Comparison of ENCODE assay signal across 10 cellular contexts in genomic region chr2:176134978-176135575, GRCh38. TPM values are rescaled to one million over a fixed set of nuclear protein-coding genes. Genes with fewer than 3 reads are reported as not detected.
DNase-seq lines count a peak whose midpoint lies in the region; ATAC-seq and TF ChIP-seq lines count a peak whose summit lies in the region.
"Had no signal": no experiment of that assay in that cellular context is flagged by ENCODE, and none has a peak within 500 bp of the region (broad histone marks: within the 10 kb centered on the region; RNA-seq: fewer than 3 reads in every experiment).

No MANE protein-coding gene starts in this region.

- no peak for ATAC-seq in HG02973 (IDR thresholded peaks at IDR 0.05; ENCODE audit: unreplicated experiment)

- H3K27ac ChIP-seq in uterus, result peak overlapping the region; percentile 98 to 99

- H3K4me3 ChIP-seq in iPS-15b (ENCODE audit: low read depth, low read length) (peak overlapping the region; percentile 1), uterus (peak overlapping the region; percentile 72 to 85)

- in situ Hi-C loops in SK-MEL-5 (cut with HindIII; ENCODE audit: low pct_unique_long_range_greater_than_20kb, low sequenced_read_pairs), result no loop called here

- no peak overlapping the region for H3K27ac Mint-ChIP-seq in activated naive CD8-positive, alpha-beta T cell
- no peak overlapping the region for H3K27ac Mint-ChIP-seq in activated naive CD8-positive, alpha-beta T cell treated with anti-CD3 and anti-CD28 coated beads for 36 hours
- H3K27ac Mint-ChIP-seq: immature natural killer cell had no signal

- intact Hi-C loops in uterus (cut with DNase I; ENCODE audit: low total_unique reads), result no loop called here

- H3K9me3 ChIP-seq in iPS-15b (ENCODE audit: control insufficient read depth, insufficient read depth, low read length) (no peaks in the 10 kb centered on the region), uterus (no peaks in the 10 kb centered on the region)

- TF ChIP-seq POLR2A in uterus (IDR thresholded peaks at IDR 0.05), result no peak

- H3K36me3 Mint-ChIP-seq in activated naive CD8-positive, alpha-beta T cell, result peaks cover 5% of the 10 kb centered on the region
- H3K36me3 Mint-ChIP-seq in activated naive CD8-positive, alpha-beta T cell treated with anti-CD3 and anti-CD28 coated beads for 36 hours, result peaks cover 9% of the 10 kb centered on the region

- H3K9me3 Mint-ChIP-seq in activated naive CD8-positive, alpha-beta T cell (ENCODE audit: low read depth), result no peaks in the 10 kb centered on the region
- peaks cover 6% of the 10 kb centered on the region for H3K9me3 Mint-ChIP-seq in activated naive CD8-positive, alpha-beta T cell treated with anti-CD3 and anti-CD28 coated beads for 36 hours

- no peak for DNase-seq in activated naive CD8-positive, alpha-beta T cell treated with anti-CD3 and anti-CD28 coated beads for 36 hours
- DNase-seq in SK-MEL-5 (ENCODE audit: low read depth, low spot score), result peak; percentile 38
- peak; percentile 41 to 66 for DNase-seq in uterus
- no peak for DNase-seq in activated CD4-positive, CD25-positive, alpha-beta regulatory T cell treated with anti-CD3 and anti-CD28 coated beads, Interleukin-2, amount 50 U/mL, for 72 hours
- no peak for DNase-seq in activated naive CD4-positive, alpha-beta T cell (lab: John Stamatoyannopoulos, UW)
- DNase-seq: immature natural killer cell had no signal

- H3K4me1 ChIP-seq in iPS-15b (ENCODE audit: control insufficient read depth, insufficient read depth, low read length) (peaks cover 2% of the 10 kb centered on the region), uterus (peaks cover 0 to 15% of the 10 kb centered on the region in 2 donors)

- peaks cover 43% of the 10 kb centered on the region for H3K4me1 Mint-ChIP-seq in activated naive CD8-positive, alpha-beta T cell (ENCODE audit: low read depth)
- peaks cover 33% of the 10 kb centered on the region for H3K4me1 Mint-ChIP-seq in activated naive CD8-positive, alpha-beta T cell treated with anti-CD3 and anti-CD28 coated beads for 36 hours

- no peak for TF ChIP-seq CTCF in uterus (IDR thresholded peaks at IDR 0.05)

- peak overlapping the region; percentile 63 for H3K4me3 Mint-ChIP-seq in activated naive CD8-positive, alpha-beta T cell
- H3K4me3 Mint-ChIP-seq in activated naive CD8-positive, alpha-beta T cell treated with anti-CD3 and anti-CD28 coated beads for 36 hours, result no peak overlapping the region

- peaks cover 99% of the 10 kb centered on the region for H3K27me3 ChIP-seq in iPS-15b (ENCODE audit: control insufficient read depth, insufficient read depth, low read length)
- H3K27me3 ChIP-seq in uterus, result no peaks in the 10 kb centered on the region

- peaks cover 74% of the 10 kb centered on the region for H3K27me3 Mint-ChIP-seq in activated naive CD8-positive, alpha-beta T cell
- peaks cover 96% of the 10 kb centered on the region for H3K27me3 Mint-ChIP-seq in activated naive CD8-positive, alpha-beta T cell treated with anti-CD3 and anti-CD28 coated beads for 36 hours

- no peak overlapping the region for H3K9ac ChIP-seq in iPS-15b (ENCODE audit: low read depth, low read length)

- H3K36me3 ChIP-seq in iPS-15b (ENCODE audit: control insufficient read depth, insufficient read depth, low read length) (no peaks in the 10 kb centered on the region), uterus (no peaks in the 10 kb centered on the region)

RNA-seq across cellular contexts. Expression of gene HOXD8, which starts 5.6 kb away (rescaled TPM):
- total RNA-seq in activated naive CD8-positive, alpha-beta T cell treated with anti-CD3 and anti-CD28 coated beads for 36 hours, result not detected
- total RNA-seq in SK-MEL-5 (2014; rRNA removed; shearing (Covaris generic)), result 14.5 and 19.7 TPM in 2 replicates
- polyA plus RNA-seq in SK-MEL-5 (2015; cell fraction: cytosol; rRNA removed), result 16.7 and 17.6 TPM in 2 replicates
- 8.1 and 21.4 TPM in 2 replicates for polyA plus RNA-seq in SK-MEL-5 (2015; cell fraction: nucleus; rRNA removed)
- 10 to 100 TPM; 25.8 to 75.6 (median 48.0) TPM for total RNA-seq in uterus
- polyA plus RNA-seq: immature natural killer cell had no signal

RNA-seq across cellular contexts. Expression of gene HOXD9, which starts 12.6 kb away (rescaled TPM):
- total RNA-seq in activated naive CD8-positive, alpha-beta T cell treated with anti-CD3 and anti-CD28 coated beads for 36 hours, result not detected
- total RNA-seq in SK-MEL-5 (2014; rRNA removed; shearing (Covaris generic)), result 0.18 and 0.59 TPM in 2 replicates
- polyA plus RNA-seq in SK-MEL-5 (2015; cell fraction: cytosol; rRNA removed), result 0.85 TPM in 2 replicates
- polyA plus RNA-seq in SK-MEL-5 (2015; cell fraction: nucleus; rRNA removed), result 2.3 and 4.1 TPM in 2 replicates
- 10 to 100 TPM in 3 of 4 donors, 1 to 10 TPM in 1; 3.8 to 78.1 (median 46.4) TPM for total RNA-seq in uterus
- polyA plus RNA-seq: immature natural killer cell had no signal

RNA-seq across cellular contexts. Expression of gene HOXD4, which starts 16.3 kb away (rescaled TPM):
- total RNA-seq in activated naive CD8-positive, alpha-beta T cell treated with anti-CD3 and anti-CD28 coated beads for 36 hours, result not detected
- total RNA-seq in SK-MEL-5 (2014; rRNA removed; shearing (Covaris generic)), result 3.6 and 4.2 TPM in 2 replicates
- polyA plus RNA-seq in SK-MEL-5 (2015; cell fraction: cytosol; rRNA removed), result 7.0 and 8.4 TPM in 2 replicates
- polyA plus RNA-seq in SK-MEL-5 (2015; cell fraction: nucleus; rRNA removed), result 27.4 and 30.7 TPM in 2 replicates
- total RNA-seq in uterus, result 10 to 100 TPM in 2 of 4 donors, 1 to 10 TPM in 2; 6.8 to 41.6 (median 13.0) TPM
- polyA plus RNA-seq: immature natural killer cell had no signal

RNA-seq across cellular contexts. Expression of gene HOXD10, which starts 18.5 kb away (rescaled TPM):
- total RNA-seq in activated naive CD8-positive, alpha-beta T cell treated with anti-CD3 and anti-CD28 coated beads for 36 hours, result not detected
- total RNA-seq in SK-MEL-5 (2014; rRNA removed; shearing (Covaris generic)), result 1.3 TPM in 1 of 2 replicates, not detected in the other
- polyA plus RNA-seq in SK-MEL-5 (2015; cell fraction: cytosol; rRNA removed), result 0.29 TPM in 1 of 2 replicates, not detected in the other
- 0.32 and 1.7 TPM in 2 replicates for polyA plus RNA-seq in SK-MEL-5 (2015; cell fraction: nucleus; rRNA removed)
- total RNA-seq in uterus, result 10 to 100 TPM in 3 of 4 donors, 1 to 10 TPM in 1; 6.8 to 81.0 (median 53.6) TPM
- polyA plus RNA-seq: immature natural killer cell had no signal

RNA-seq across cellular contexts. Expression of gene HOXD3, which starts 22.0 kb away (rescaled TPM):
- total RNA-seq in activated naive CD8-positive, alpha-beta T cell treated with anti-CD3 and anti-CD28 coated beads for 36 hours, result not detected
- 4.9 and 5.5 TPM in 2 replicates for total RNA-seq in SK-MEL-5 (2014; rRNA removed; shearing (Covaris generic))
- 5.3 and 8.0 TPM in 2 replicates for polyA plus RNA-seq in SK-MEL-5 (2015; cell fraction: cytosol; rRNA removed)
- polyA plus RNA-seq in SK-MEL-5 (2015; cell fraction: nucleus; rRNA removed), result 6.0 and 6.7 TPM in 2 replicates
- 10 to 100 TPM; 14.7 to 61.2 (median 22.7) TPM for total RNA-seq in uterus
- polyA plus RNA-seq: BJ, immature natural killer cell had no signal

Comparison
In these comparisons a context has a peak if more than half of its experiments do, and no peak if none do; other contexts are left out.
1. DNase-seq: peak in SK-MEL-5 (single experiment) and uterus (2 of 2); none in activated naive CD8-positive, alpha-beta T cell treated with anti-CD3 and anti-CD28 coated beads for 36 hours (single experiment), activated CD4-positive, CD25-positive, alpha-beta regulatory T cell treated with anti-CD3 and anti-CD28 coated beads, Interleukin-2, amount 50 U/mL, for 72 hours (single experiment) and activated naive CD4-positive, alpha-beta T cell (0 of 4).
2. RNA of gene HOXD8, which starts 5.6 kb away (total RNA-seq): 25.8 to 75.6 TPM in uterus and 14.5 to 19.7 TPM in SK-MEL-5; not detected in activated naive CD8-positive, alpha-beta T cell treated with anti-CD3 and anti-CD28 coated beads for 36 hours; every median in the first group is over 10 times any median in the second.